In the genomic region with DNA sequence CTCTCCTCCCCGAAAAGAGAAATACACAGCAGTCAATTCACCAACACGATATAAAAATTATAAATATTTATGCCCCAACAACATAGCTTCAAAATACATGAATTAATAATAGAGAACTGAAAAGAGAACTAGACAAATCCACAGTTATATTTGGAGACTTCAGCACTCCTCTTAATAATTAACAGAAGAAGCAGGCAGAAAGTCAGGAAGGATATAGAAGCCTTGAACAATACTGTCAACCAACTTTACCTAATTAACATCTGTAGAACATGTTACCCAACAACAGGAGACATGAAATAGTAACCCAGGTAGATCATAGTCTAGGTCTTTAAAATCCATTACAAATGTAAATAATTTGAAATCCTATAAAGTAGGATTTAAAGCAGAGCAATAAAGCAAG, we compare ENCODE assay signal across 5 cellular contexts.
DNase-seq lines count a peak whose midpoint lies in the region; ATAC-seq, FAIRE-seq and TF ChIP-seq lines count a peak whose summit lies in the region.
"Not testable (repeated sequence)": the region's sequence is repeated elsewhere in the genome, so short reads cannot be mapped to it uniquely, and the experiment has no call there.

No MANE protein-coding gene starts in this region.

- FAIRE-seq in H54 (lab: Jason Lieb, UNC) (peak; percentile 11), pancreas (lab: Jason Lieb, UNC) (peak; percentile 13)

- not testable (repeated sequence) for H3K27ac ChIP-seq in pancreas

- H3K4me3 ChIP-seq in pancreas = not testable (repeated sequence)

- not testable (repeated sequence) for H3K27me3 ChIP-seq in pancreas

- not testable (repeated sequence) for TF ChIP-seq CTCF in pancreas (IDR thresholded peaks at IDR 0.05)

- 100% methylated on average over 1 of the region's 2 CpGs; no CpG with 5 or more reads in 1 of the 2 donors for WGBS in pancreas, 2 donors

- not testable (repeated sequence) for TF ChIP-seq POLR2A in H54 (IDR thresholded peaks at IDR 0.05; ENCODE audit: low read depth, low read length)

- not testable (repeated sequence) for DNase-seq in H54 (ENCODE audit: insufficient read length, low spot score); pancreas

- ATAC-seq in GM18511 (IDR thresholded peaks at IDR 0.05; ENCODE audit: unreplicated experiment) = peak; percentile 62
- ATAC-seq in GM18907 (IDR thresholded peaks at IDR 0.05; ENCODE audit: unreplicated experiment) = peak; percentile 47
- peak; percentile 51 for ATAC-seq in GM19463 (IDR thresholded peaks at IDR 0.05; ENCODE audit: unreplicated experiment)
- not testable (repeated sequence) for ATAC-seq in pancreas

- intact Hi-C loops in pancreas (cut with DNase I) = not testable (repeated sequence)

- H3K9me3 ChIP-seq in pancreas = not testable (repeated sequence)

- H3K4me1 ChIP-seq in pancreas = not testable (repeated sequence)

- not testable (repeated sequence) for H3K36me3 ChIP-seq in pancreas
